10 cellular contexts compared by ENCODE assay signal in the genomic region with DNA sequence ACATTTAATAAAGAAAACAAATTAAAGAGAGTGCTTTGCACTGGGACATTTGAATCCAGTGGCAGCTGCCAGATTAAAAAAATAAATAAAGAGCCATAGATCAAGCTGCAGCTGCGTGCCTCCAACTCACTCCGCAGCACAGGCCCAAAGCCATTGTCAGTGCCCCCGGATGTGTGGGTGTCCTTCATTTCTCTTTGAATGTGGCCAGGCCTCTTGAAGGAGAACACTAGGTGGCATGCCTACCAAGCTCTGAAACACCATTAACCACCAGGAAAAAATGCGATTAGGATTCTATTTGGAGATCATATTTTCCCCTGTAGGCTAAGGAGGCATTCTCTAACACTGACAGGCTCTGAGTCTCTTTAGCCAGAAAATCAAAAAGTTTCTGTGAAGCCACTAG.
DNase-seq lines count a peak whose midpoint lies in the region; TF ChIP-seq lines count a peak whose summit lies in the region.
"Had no signal": no experiment of that assay in that cellular context is flagged by ENCODE, and none has a peak within 500 bp of the region (broad histone marks: within the 10 kb centered on the region; RNA-seq: fewer than 3 reads in every experiment).

No MANE protein-coding gene starts in this region.

- TF ChIP-seq CTCF in testis (IDR thresholded peaks at IDR 0.05) (peak in 2 of 3 experiments; percentile 19 to 47), spleen (IDR thresholded peaks at IDR 0.05 in 8 of 11, conservative IDR thresholded peaks at IDR 0.05 in 3 of 11) (peak in 1 of 11 experiments; percentile 8)

- H3K36me3 ChIP-seq in testis (ENCODE audit: low read depth, missing control alignments): no peaks in the 10 kb centered on the region
- no peaks in the 10 kb centered on the region for H3K36me3 ChIP-seq in spleen
- H3K36me3 ChIP-seq: gastrocnemius medialis, SJSA1, suprapubic skin had no signal

- H3K27ac Mint-ChIP-seq in activated T-helper 2 cell treated with anti-CD3 and anti-CD28 coated beads, Interferon-gamma antibody, Interleukin-2, Interleukin-4, amounts not matched to agents 10 μg/mL and 5 μg/mL and 100 μg/mL, durations not matched to agents 14 hours and 24 hours and 36 hours: no peak overlapping the region

- H3K4me3 Mint-ChIP-seq in activated T-helper 2 cell treated with anti-CD3 and anti-CD28 coated beads, Interferon-gamma antibody, Interleukin-2, Interleukin-4, amounts not matched to agents 10 μg/mL and 5 μg/mL and 100 μg/mL, durations not matched to agents 14 hours and 24 hours and 36 hours (ENCODE audit: low read depth): no peak overlapping the region

- DNase-seq in NCI-H128 (lab: John Stamatoyannopoulos, UW; ENCODE audit: unreplicated experiment) (peak; percentile 17), amygdala (lab: John Stamatoyannopoulos, UW) (peak in 41 of 56 donors; percentile 3 to 74 (median 26)), hypothalamus (lab: John Stamatoyannopoulos, UW) (peak in 32 of 51 donors; percentile 3 to 76 (median 30)), testis (peak; percentile 62), spleen (no peak)
- DNase-seq in stimulated activated CD4-positive, alpha-beta T cell treated with anti-CD3 and anti-CD28 coated beads, Interleukin-4, amount 100 ng/mL, for 24 hours: no peak
- DNase-seq in activated T-helper 2 cell treated with anti-CD3 and anti-CD28 coated beads, Interferon-gamma antibody, Interleukin-2, Interleukin-4, amounts not matched to agents 10 μg/mL and 5 μg/mL and 100 μg/mL, durations not matched to agents 14 hours and 24 hours and 36 hours (ENCODE audit: low spot score): no peak
- DNase-seq: gastrocnemius medialis had no signal

- TF ChIP-seq POLR2A in testis (IDR thresholded peaks at IDR 0.05): no peak
- no peak for TF ChIP-seq POLR2A in spleen (IDR thresholded peaks at IDR 0.05)

- H3K9me3 Mint-ChIP-seq in activated T-helper 2 cell treated with anti-CD3 and anti-CD28 coated beads, Interferon-gamma antibody, Interleukin-2, Interleukin-4, amounts not matched to agents 10 μg/mL and 5 μg/mL and 100 μg/mL, durations not matched to agents 14 hours and 24 hours and 36 hours: no peaks in the 10 kb centered on the region

- H3K4me1 ChIP-seq in testis: peaks cover 5% of the 10 kb centered on the region
- peaks cover 0 to 22% (median 10%) of the 10 kb centered on the region in 6 donors for H3K4me1 ChIP-seq in spleen
- H3K4me1 ChIP-seq: SJSA1, suprapubic skin had no signal

- no peaks in the 10 kb centered on the region for H3K27me3 Mint-ChIP-seq in activated T-helper 2 cell treated with anti-CD3 and anti-CD28 coated beads, Interferon-gamma antibody, Interleukin-2, Interleukin-4, amounts not matched to agents 10 μg/mL and 5 μg/mL and 100 μg/mL, durations not matched to agents 14 hours and 24 hours and 36 hours (ENCODE audit: low read depth)

- intact Hi-C loops in testis (cut with DNase I; ENCODE audit: low total_unique reads) (no loop called here), spleen (cut with DNase I; ENCODE audit: low total_unique reads) (no loop called here)
- intact Hi-C loops in activated T-helper 2 cell treated with anti-CD3 and anti-CD28 coated beads, Interferon-gamma antibody, Interleukin-2, Interleukin-4, amounts not matched to agents 10 μg/mL and 5 μg/mL and 100 μg/mL, durations not matched to agents 14 hours and 24 hours and 36 hours (cut with micrococcal nuclease): no loop called here

- 32 to 42% methylated on average over 4 of the region's 4 CpGs for WGBS in testis, 2 donors
- WGBS in spleen, 5 donors: 59 to 75% (median 62%) methylated on average over 4 of the region's 4 CpGs

- H3K4me3 ChIP-seq in testis: no peak overlapping the region
- H3K4me3 ChIP-seq in spleen: no peak overlapping the region
- H3K4me3 ChIP-seq: gastrocnemius medialis, SJSA1, suprapubic skin had no signal

- no peaks in the 10 kb centered on the region for H3K36me3 Mint-ChIP-seq in activated T-helper 2 cell treated with anti-CD3 and anti-CD28 coated beads, Interferon-gamma antibody, Interleukin-2, Interleukin-4, amounts not matched to agents 10 μg/mL and 5 μg/mL and 100 μg/mL, durations not matched to agents 14 hours and 24 hours and 36 hours (ENCODE audit: low read depth)

- H3K4me1 Mint-ChIP-seq in activated T-helper 2 cell treated with anti-CD3 and anti-CD28 coated beads, Interferon-gamma antibody, Interleukin-2, Interleukin-4, amounts not matched to agents 10 μg/mL and 5 μg/mL and 100 μg/mL, durations not matched to agents 14 hours and 24 hours and 36 hours (ENCODE audit: low read depth): peaks cover 19% of the 10 kb centered on the region

- H3K27ac ChIP-seq in testis: no peak overlapping the region
- H3K27ac ChIP-seq in spleen: no peak overlapping the region
- H3K27ac ChIP-seq: gastrocnemius medialis, SJSA1, suprapubic skin had no signal

- H3K27me3 ChIP-seq in testis: no peaks in the 10 kb centered on the region
- no peaks in the 10 kb centered on the region for H3K27me3 ChIP-seq in spleen (replicated peaks in 1 of 7)
- H3K27me3 ChIP-seq: gastrocnemius medialis, SJSA1, suprapubic skin had no signal

- H3K9me3 ChIP-seq in testis: no peaks in the 10 kb centered on the region
- H3K9me3 ChIP-seq in spleen: no peaks in the 10 kb centered on the region
- H3K9me3 ChIP-seq: gastrocnemius medialis, SJSA1, suprapubic skin had no signal

Comparison
In these comparisons a context has a peak if more than half of its experiments do, and no peak if none do; other contexts are left out.
1. DNase-seq: peak in NCI-H128 (single experiment), amygdala (41 of 56), hypothalamus (32 of 51) and testis (single experiment); none in stimulated activated CD4-positive, alpha-beta T cell treated with anti-CD3 and anti-CD28 coated beads, Interleukin-4, amount 100 ng/mL, for 24 hours (single experiment), activated T-helper 2 cell treated with anti-CD3 and anti-CD28 coated beads, Interferon-gamma antibody, Interleukin-2, Interleukin-4, amounts not matched to agents 10 μg/mL and 5 μg/mL and 100 μg/mL, durations not matched to agents 14 hours and 24 hours and 36 hours (single experiment) and spleen (single experiment).